8 cellular contexts compared by ENCODE assay signal in genomic region chr22:38056969-38057841, GRCh38. TPM values are rescaled to one million over a fixed set of nuclear protein-coding genes. Genes with fewer than 3 reads are reported as not detected.
DNase-seq lines count a peak whose midpoint lies in the region; ATAC-seq, FAIRE-seq and TF ChIP-seq lines count a peak whose summit lies in the region.

PICK1 (plus strand) TSS chr22:38057404; CDS start chr22:38057810, 406 bp downstream.

- H3K9ac ChIP-seq in astrocyte (ENCODE audit: low read length): peak within 1 kb of the TSS; percentile 76

- H3K4me1 ChIP-seq in astrocyte (ENCODE audit: insufficient read depth, low read length) (no peaks in the 10 kb centered on the region), right cardiac atrium (ENCODE audit: control insufficient read depth, insufficient read depth, low read length) (peaks cover 7% of the 10 kb centered on the region), prostate gland (replicated peaks) (no peaks in the 10 kb centered on the region), upper lobe of right lung (no peaks in the 10 kb centered on the region)

- peak within 1 kb of the TSS; percentile 94 for H3K27ac Mint-ChIP-seq in astrocyte (ENCODE audit: unreplicated experiment)

- peak; percentile 29 for TF ChIP-seq POLR2A in prostate gland (IDR thresholded peaks at IDR 0.05)

- peak within 1 kb of the TSS; percentile 77 for H3K4me3 ChIP-seq in AG04449 (ENCODE audit: low read depth, low read length)
- peak within 1 kb of the TSS; percentile 73 for H3K4me3 ChIP-seq in astrocyte (ENCODE audit: insufficient read depth, low read depth, low read length)
- peak within 1 kb of the TSS; percentile 72 for H3K4me3 ChIP-seq in right cardiac atrium (ENCODE audit: low read length)
- H3K4me3 ChIP-seq in prostate gland: peak within 1 kb of the TSS; percentile 48 to 59
- peak within 1 kb of the TSS; percentile 69 for H3K4me3 ChIP-seq in upper lobe of right lung

- peak within 1 kb of the TSS; percentile 84 for H2AFZ ChIP-seq in astrocyte (ENCODE audit: low read depth, low read length)

- H3K27me3 ChIP-seq in astrocyte (ENCODE audit: insufficient read depth, low read length): no peaks in the 10 kb centered on the region
- no peaks in the 10 kb centered on the region for H3K27me3 ChIP-seq in right cardiac atrium (ENCODE audit: control insufficient read depth, insufficient read depth)
- no peaks in the 10 kb centered on the region for H3K27me3 ChIP-seq in prostate gland (replicated peaks; ENCODE audit: insufficient read depth)
- no peaks in the 10 kb centered on the region for H3K27me3 ChIP-seq in upper lobe of right lung

- no peaks in the 10 kb centered on the region for H3K9me3 Mint-ChIP-seq in astrocyte (ENCODE audit: unreplicated experiment)

- POLR2A ChIA-PET in AG04449 (lab: Yijun Ruan, JAX): no interaction called here

- H3K27ac ChIP-seq in astrocyte (ENCODE audit: low read depth, low read length): peak within 1 kb of the TSS; percentile 61
- H3K27ac ChIP-seq in right cardiac atrium (ENCODE audit: low read length): peak within 1 kb of the TSS; percentile 82
- H3K27ac ChIP-seq in prostate gland: peak within 1 kb of the TSS; percentile 91 to 95
- peak within 1 kb of the TSS; percentile 90 for H3K27ac ChIP-seq in upper lobe of right lung

- H3K4me1 Mint-ChIP-seq in astrocyte (ENCODE audit: low read depth, unreplicated experiment): peaks cover 5% of the 10 kb centered on the region

- H3K4me3 Mint-ChIP-seq in astrocyte (ENCODE audit: unreplicated experiment): peak within 1 kb of the TSS; percentile 91

- peak; percentile 17 for FAIRE-seq in astrocyte (lab: Jason Lieb, UNC)

- peaks cover 6% of the 10 kb centered on the region for H3K36me3 Mint-ChIP-seq in astrocyte (ENCODE audit: low read depth, unreplicated experiment)

- CTCF ChIA-PET in AG04449 (lab: Yijun Ruan, JAX): interaction anchor here (1.2 to 6.5 kb wide), 4 partner anchors 12 to 515 kb away, joined by 4 to 79 read pairs (median 10); partner anchors contain the start of gene DMC1

- peak within 1 kb of the TSS; percentile 87 for H3K4me2 ChIP-seq in astrocyte (ENCODE audit: low read length)

- H3K9me3 ChIP-seq in astrocyte (ENCODE audit: insufficient read depth, low read depth, low read length) (no peaks in the 10 kb centered on the region), right cardiac atrium (ENCODE audit: control insufficient read depth, low read length) (no peaks in the 10 kb centered on the region), prostate gland (no peaks in the 10 kb centered on the region), upper lobe of right lung (no peaks in the 10 kb centered on the region)

- H3K36me3 ChIP-seq in astrocyte (ENCODE audit: insufficient read depth, low read length) (no peaks in the 10 kb centered on the region), prostate gland (no peaks in the 10 kb centered on the region), upper lobe of right lung (peaks cover 3% of the 10 kb centered on the region)

- no peak for TF ChIP-seq CTCF in AG04449 (IDR thresholded peaks at IDR 0.05; ENCODE audit: insufficient read depth, low read length, missing control alignments)
- TF ChIP-seq CTCF in astrocyte (IDR thresholded peaks at IDR 0.05; ENCODE audit: insufficient read depth, low read depth, low read length): no peak
- peak in 2 of 4 experiments; percentile 46 to 69 for TF ChIP-seq CTCF in prostate gland (IDR thresholded peaks at IDR 0.05)
- no peak for TF ChIP-seq CTCF in upper lobe of right lung (IDR thresholded peaks at IDR 0.05)

- DNase-seq in AG04449 (ENCODE audit: low read depth, low spot score) (peak; percentile 52), NCI-H146 treated with DMSO at 0.1 percent for 48 hours (lab: John Stamatoyannopoulos, UW; ENCODE audit: unreplicated experiment) (peak; percentile 47), T1000 (lab: John Stamatoyannopoulos, UW) (peak; percentile 89), astrocyte (ENCODE audit: low read depth) (peak; percentile 87), right cardiac atrium (peak; percentile 91 to 95 (median 94)), prostate gland (ENCODE audit: low spot score) (peak; percentile 96), upper lobe of right lung (peak; percentile 95)

- ATAC-seq in GM19372 (IDR thresholded peaks at IDR 0.05; ENCODE audit: low read depth, unreplicated experiment): peak; percentile 53
- peak; percentile 95 to 96 for ATAC-seq in right cardiac atrium
- ATAC-seq in upper lobe of right lung: peak; percentile 90

- no peaks in the 10 kb centered on the region for H4K20me1 ChIP-seq in astrocyte (ENCODE audit: insufficient read depth, low read length)

- no peaks in the 10 kb centered on the region for H3K79me2 ChIP-seq in astrocyte (ENCODE audit: insufficient read depth, low read length)

- H3K27me3 Mint-ChIP-seq in astrocyte (ENCODE audit: low read depth, unreplicated experiment): peaks cover 9% of the 10 kb centered on the region

- intact Hi-C loops in right cardiac atrium (cut with DNase I): loop anchor here in 2 of 4 donors (10.0 kb wide), 1 partner anchor 298 kb away; no protein-coding TSS in a partner anchor
- intact Hi-C loops in prostate gland (cut with DNase I): no loop called here
- intact Hi-C loops in upper lobe of right lung (cut with DNase I): no loop called here

- WGBS in right cardiac atrium: 2% methylated on average over 47 of the region's 47 CpGs
- 2% methylated on average over 45 of the region's 47 CpGs for WGBS in prostate gland

RNA-seq across cellular contexts. Expression of gene PICK1, which starts in this region (rescaled TPM):
- 20.7 and 22.9 TPM in 2 replicates for total RNA-seq in astrocyte
- 10 to 100 TPM; 23.8 to 26.5 (median 25.0) TPM for total RNA-seq in right cardiac atrium
- polyA plus RNA-seq in right cardiac atrium: 31.3 TPM
- 100 to 1,000 TPM in 1 of 2 donors, 10 to 100 TPM in 1; 90.0 to 114 TPM for total RNA-seq in prostate gland
- total RNA-seq in upper lobe of right lung: 31.8 TPM

Comparison
In these comparisons a context has a peak if more than half of its experiments do, and no peak if none do; other contexts are left out.
1. Peak in every context shown above with its lines: DNase-seq, ATAC-seq, H3K4me3 ChIP-seq and H3K27ac ChIP-seq.